In the genomic region with DNA sequence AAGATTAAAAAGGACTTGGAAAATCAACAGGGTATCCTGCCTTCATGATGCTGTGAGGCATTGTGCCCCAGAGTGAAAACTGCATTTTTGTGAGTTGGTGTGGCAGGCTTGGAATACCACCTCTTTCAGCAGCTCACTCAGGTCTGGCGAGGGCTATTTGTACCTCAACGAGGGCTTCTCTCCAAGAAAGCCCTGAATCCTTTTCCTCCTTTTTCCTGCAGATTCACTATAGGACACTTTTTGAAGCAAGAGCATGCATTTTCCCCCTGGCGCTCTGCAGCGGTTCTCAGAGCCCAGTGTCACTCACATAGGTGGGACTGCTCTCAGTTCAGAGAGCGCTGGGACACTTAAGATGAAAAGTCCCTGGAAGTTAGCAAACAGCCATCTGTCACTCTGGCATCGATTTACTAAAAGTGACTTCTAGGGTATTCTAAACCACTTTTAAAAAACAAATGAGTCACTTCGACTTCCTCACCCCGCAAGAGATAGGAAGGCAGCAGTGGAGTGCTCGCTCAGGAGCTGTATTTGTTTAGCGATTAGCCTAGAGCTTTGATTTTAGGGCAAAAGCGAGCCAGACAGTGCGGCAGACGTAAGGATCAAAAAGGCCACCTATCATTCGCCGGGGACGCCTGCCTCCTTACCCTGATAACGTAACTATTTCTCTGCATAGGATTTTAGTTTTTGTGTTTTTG, we compare ENCODE assay signal across 8 cellular contexts. TPM values are rescaled to one million over a fixed set of nuclear protein-coding genes. Genes with fewer than 3 reads are reported as not detected.
DNase-seq lines count a peak whose midpoint lies in the region; ATAC-seq and TF ChIP-seq lines count a peak whose summit lies in the region.

No MANE protein-coding gene starts in this region.

- peaks cover 23% of the 10 kb centered on the region for H3K9me3 Mint-ChIP-seq in activated T-helper 1 cell treated with anti-CD3 and anti-CD28 coated beads, Interleukin-12 subunit alpha, Interleukin-12 subunit beta, Interleukin-2, Interleukin-4 antibody, amounts not matched to agents 30 ng/mL and 10 ng/mL and 1 ng/mL, durations not matched to agents 14 hours and 24 hours and 36 hours

- no peak overlapping the region for H3K9ac ChIP-seq in subcutaneous abdominal adipose tissue (ENCODE audit: low read length in 5 of 5)

- H3K4me3 Mint-ChIP-seq in activated T-helper 1 cell treated with anti-CD3 and anti-CD28 coated beads, Interleukin-12 subunit alpha, Interleukin-12 subunit beta, Interleukin-2, Interleukin-4 antibody, amounts not matched to agents 30 ng/mL and 10 ng/mL and 1 ng/mL, durations not matched to agents 14 hours and 24 hours and 36 hours = peak overlapping the region; percentile 69

- H3K27me3 ChIP-seq in cardiac muscle cell (peaks cover 63% of the 10 kb centered on the region), subcutaneous abdominal adipose tissue (ENCODE audit: control insufficient read depth in 5 of 5, insufficient read depth in 4 of 5, low read length in 5 of 5) (peaks cover 17 to 40% (median 24%) of the 10 kb centered on the region in 5 donors), testis (no peaks in the 10 kb centered on the region)

- no peaks in the 10 kb centered on the region for H3K36me3 Mint-ChIP-seq in activated T-helper 1 cell treated with anti-CD3 and anti-CD28 coated beads, Interleukin-12 subunit alpha, Interleukin-12 subunit beta, Interleukin-2, Interleukin-4 antibody, amounts not matched to agents 30 ng/mL and 10 ng/mL and 1 ng/mL, durations not matched to agents 14 hours and 24 hours and 36 hours (ENCODE audit: low read depth)

- TF ChIP-seq CTCF in cardiac muscle cell (IDR thresholded peaks at IDR 0.05; ENCODE audit: low read depth, low read length) (no peak), testis (IDR thresholded peaks at IDR 0.05) (no peak)

- H3K4me1 ChIP-seq in cardiac muscle cell (ENCODE audit: low read depth) = peaks cover 4% of the 10 kb centered on the region
- peaks cover 2 to 20% (median 17%) of the 10 kb centered on the region in 5 donors for H3K4me1 ChIP-seq in subcutaneous abdominal adipose tissue (ENCODE audit: control insufficient read depth in 5 of 5, insufficient read depth in 5 of 5, low read length in 5 of 5)
- H3K4me1 ChIP-seq in testis = peaks cover 7% of the 10 kb centered on the region

- 3 to 6% methylated on average over 17 of the region's 17 CpGs for WGBS in testis, 2 donors

- H3K27me3 Mint-ChIP-seq in activated T-helper 1 cell treated with anti-CD3 and anti-CD28 coated beads, Interleukin-12 subunit alpha, Interleukin-12 subunit beta, Interleukin-2, Interleukin-4 antibody, amounts not matched to agents 30 ng/mL and 10 ng/mL and 1 ng/mL, durations not matched to agents 14 hours and 24 hours and 36 hours (ENCODE audit: insufficient read depth) = peaks cover 56% of the 10 kb centered on the region

- H3K4me1 Mint-ChIP-seq in activated T-helper 1 cell treated with anti-CD3 and anti-CD28 coated beads, Interleukin-12 subunit alpha, Interleukin-12 subunit beta, Interleukin-2, Interleukin-4 antibody, amounts not matched to agents 30 ng/mL and 10 ng/mL and 1 ng/mL, durations not matched to agents 14 hours and 24 hours and 36 hours (ENCODE audit: low read depth) = peaks cover 18% of the 10 kb centered on the region

- intact Hi-C loops in left ventricle myocardium superior (cut with micrococcal nuclease) = no loop called here
- intact Hi-C loops in activated T-helper 1 cell treated with anti-CD3 and anti-CD28 coated beads, Interleukin-12 subunit alpha, Interleukin-12 subunit beta, Interleukin-2, Interleukin-4 antibody, amounts not matched to agents 30 ng/mL and 10 ng/mL and 1 ng/mL, durations not matched to agents 14 hours and 24 hours and 36 hours (cut with micrococcal nuclease) = no loop called here
- intact Hi-C loops in testis (cut with DNase I; ENCODE audit: low total_unique reads) = no loop called here

- peak; percentile 27 to 39 for DNase-seq in cardiac muscle cell (ENCODE audit: low read depth in 1 of 2, low spot score in 1 of 2)
- DNase-seq in left ventricle myocardium superior = no peak
- DNase-seq in activated T-helper 1 cell treated with anti-CD3 and anti-CD28 coated beads, Interleukin-12 subunit alpha, Interleukin-12 subunit beta, Interleukin-2, Interleukin-4 antibody, amounts not matched to agents 30 ng/mL and 10 ng/mL and 1 ng/mL, durations not matched to agents 14 hours and 24 hours and 36 hours (ENCODE audit: low spot score) = no peak
- DNase-seq in islet precursor cell = peak; percentile 72
- no peak for DNase-seq in NCI-H2196 (lab: John Stamatoyannopoulos, UW; ENCODE audit: unreplicated experiment)
- DNase-seq in testis = no peak

- H3K27ac Mint-ChIP-seq in activated T-helper 1 cell treated with anti-CD3 and anti-CD28 coated beads, Interleukin-12 subunit alpha, Interleukin-12 subunit beta, Interleukin-2, Interleukin-4 antibody, amounts not matched to agents 30 ng/mL and 10 ng/mL and 1 ng/mL, durations not matched to agents 14 hours and 24 hours and 36 hours = peak overlapping the region; percentile 52

- H3K9me3 ChIP-seq in cardiac muscle cell (ENCODE audit: low read depth) = no peaks in the 10 kb centered on the region
- peaks cover 2 to 11% (median 8%) of the 10 kb centered on the region in 5 donors for H3K9me3 ChIP-seq in subcutaneous abdominal adipose tissue (ENCODE audit: control insufficient read depth in 5 of 5, low read length in 5 of 5)
- H3K9me3 ChIP-seq in testis = no peaks in the 10 kb centered on the region

- TF ChIP-seq POLR2A in testis (IDR thresholded peaks at IDR 0.05) = no peak

- no peaks in the 10 kb centered on the region for H3K36me3 ChIP-seq in cardiac muscle cell
- no peaks in the 10 kb centered on the region for H3K36me3 ChIP-seq in subcutaneous abdominal adipose tissue (ENCODE audit: control insufficient read depth in 5 of 5, insufficient read depth in 5 of 5, low read length in 5 of 5)
- H3K36me3 ChIP-seq in testis (ENCODE audit: low read depth, missing control alignments) = no peaks in the 10 kb centered on the region

- no peak overlapping the region for H3K27ac ChIP-seq in cardiac muscle cell
- H3K27ac ChIP-seq in subcutaneous abdominal adipose tissue (ENCODE audit: low read depth, low read length) = no peak overlapping the region
- no peak overlapping the region for H3K27ac ChIP-seq in testis

- ATAC-seq in left ventricle myocardium superior (no peak), GM21825 (IDR thresholded peaks at IDR 0.05; ENCODE audit: unreplicated experiment) (no peak)

- H3K4me3 ChIP-seq in cardiac muscle cell (peak overlapping the region; percentile 32), subcutaneous abdominal adipose tissue (ENCODE audit: low read depth in 1 of 5, low read length in 5 of 5) (peak overlapping the region in 4 of 5 donors; percentile 49 to 60 (median 51)), testis (peak overlapping the region in 1 of 2 donors; percentile 55)

RNA-seq across cellular contexts. Expression of a gene that starts 0.8 kb away (rescaled TPM):
- total RNA-seq in cardiac muscle cell (0.12 and 0.25 TPM in 2 replicates), left ventricle myocardium superior (not detected), testis (under 1 TPM; 0.31 to 0.39 TPM)
- polyA plus RNA-seq in cardiac muscle cell (0.34 TPM in 1 of 2 replicates, not detected in the other), testis (ENCODE audit: insufficient read depth, low read depth, low replicate concordance) (0.25 TPM)
- total RNA-seq in activated T-helper 1 cell treated with anti-CD3 and anti-CD28 coated beads, Interleukin-12 subunit alpha, Interleukin-12 subunit beta, Interleukin-2, Interleukin-4 antibody, amounts not matched to agents 30 ng/mL and 10 ng/mL and 1 ng/mL, durations not matched to agents 14 hours and 24 hours and 36 hours = not detected in 2 replicates

Comparison
In these comparisons a context has a peak if more than half of its experiments do, and no peak if none do; other contexts are left out.
1. DNase-seq: peak in cardiac muscle cell (2 of 2) and islet precursor cell (single experiment); none in left ventricle myocardium superior (single experiment), activated T-helper 1 cell treated with anti-CD3 and anti-CD28 coated beads, Interleukin-12 subunit alpha, Interleukin-12 subunit beta, Interleukin-2, Interleukin-4 antibody, amounts not matched to agents 30 ng/mL and 10 ng/mL and 1 ng/mL, durations not matched to agents 14 hours and 24 hours and 36 hours (single experiment), NCI-H2196 (single experiment) and testis (single experiment).